In the genomic region with DNA sequence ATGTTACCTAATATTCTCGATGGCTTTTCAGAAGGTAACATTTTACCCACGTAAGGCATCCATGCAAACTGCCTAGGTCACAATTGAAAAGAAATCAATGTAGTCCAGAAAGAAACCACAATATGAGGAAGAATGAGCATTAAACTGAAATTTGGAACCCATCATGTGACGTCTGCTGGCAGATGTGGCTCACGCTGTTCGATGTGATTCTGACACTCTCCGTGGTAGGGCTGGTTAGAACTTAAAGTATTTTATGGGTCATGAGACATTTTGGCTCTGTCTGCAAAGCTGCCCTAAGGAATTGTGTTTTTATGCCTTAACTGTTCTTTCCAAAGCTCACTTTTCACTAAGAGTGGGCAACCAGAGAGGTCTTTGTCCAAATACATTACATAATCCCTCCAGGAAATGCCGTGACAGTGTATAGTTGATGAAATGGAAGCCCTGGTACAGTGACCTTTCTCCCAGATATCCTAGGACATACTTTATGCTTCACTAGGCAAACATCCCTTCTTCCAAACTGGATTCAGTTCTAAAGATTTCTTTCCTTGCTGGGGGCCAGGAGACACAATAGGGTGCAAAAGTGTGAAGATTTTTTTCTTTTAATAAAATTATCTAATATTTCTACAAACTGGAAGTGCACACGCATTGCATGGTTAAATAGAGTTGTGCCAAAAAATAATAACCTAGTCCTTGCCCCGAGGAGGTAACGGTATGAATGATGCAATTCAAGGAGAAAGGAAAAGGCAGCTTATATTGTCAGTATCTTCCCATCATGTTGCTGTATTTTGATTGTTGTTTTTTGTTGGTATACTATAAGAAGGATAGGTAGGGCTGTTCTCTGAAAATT, we compare ENCODE assay signal across 15 cellular contexts.
A peak's percentile ranks its signal among the peaks of the same experiment; 100 is the strongest.
DNase-seq lines count a peak whose midpoint lies in the region; ATAC-seq and TF ChIP-seq lines count a peak whose summit lies in the region.
"Had no signal": no experiment of that assay in that cellular context is flagged by ENCODE, and none has a peak within 500 bp of the region (broad histone marks: within the 10 kb centered on the region; RNA-seq: fewer than 3 reads in every experiment).

No MANE protein-coding gene starts in this region.

- peak overlapping the region; percentile 57 for H3K27ac ChIP-seq in PC-9
- H3K27ac ChIP-seq: neutrophil had no signal

- H4K20me1 ChIP-seq in PC-9 (ENCODE audit: insufficient read depth): no peaks in the 10 kb centered on the region

- no peaks in the 10 kb centered on the region for H3K27me3 Mint-ChIP-seq in nephron (ENCODE audit: low read depth)
- H3K27me3 Mint-ChIP-seq: CD4-positive, CD25-positive, alpha-beta regulatory T cell; effector memory CD8-positive, alpha-beta T cell; T-helper 17 cell had no signal

- H2AFZ ChIP-seq in PC-9: 0 out of 2 replicates have a peak overlapping the region, but pooled peaks have one; percentile 43

- no peak for TF ChIP-seq CTCF in PC-9 (conservative IDR thresholded peaks at IDR 0.05)
- TF ChIP-seq CTCF in nephron (IDR thresholded peaks at IDR 0.05; ENCODE audit: unreplicated experiment in 3 of 3): no peak

- H3K79me2 ChIP-seq in PC-9 (ENCODE audit: low read depth): no peaks in the 10 kb centered on the region

- H3K27ac Mint-ChIP-seq in nephron: peak overlapping the region; percentile 32 to 82 (median 76)
- H3K27ac Mint-ChIP-seq: activated CD8-positive, alpha-beta T cell treated with anti-CD3 and anti-CD28 coated beads for 36 hours; CD4-positive, CD25-positive, alpha-beta regulatory T cell; effector memory CD8-positive, alpha-beta T cell; T-helper 17 cell had no signal

- H3K4me3 ChIP-seq in PC-9: peak overlapping the region; percentile 26; the same call in 1 of the 2 replicates
- H3K4me3 ChIP-seq: suprapubic skin had no signal

- DNase-seq in COLO829 (ENCODE audit: low spot score): peak; percentile 42
- no peak for DNase-seq in PC-9
- peak; percentile 30 for DNase-seq in fibroblast of gingiva (ENCODE audit: low read depth)
- DNase-seq in GM19238 (ENCODE audit: insufficient read length, low spot score): no peak
- DNase-seq in ureter (ENCODE audit: low spot score): no peak
- DNase-seq: activated CD8-positive, alpha-beta T cell treated with anti-CD3 and anti-CD28 coated beads for 36 hours; CD4-positive, CD25-positive, alpha-beta regulatory T cell; effector memory CD8-positive, alpha-beta T cell; NCI-H524 treated with DMSO at 0.1 percent for 48 hours; T-helper 17 cell had no signal

- ATAC-seq in HG02610 (IDR thresholded peaks at IDR 0.05; ENCODE audit: unreplicated experiment) (no peak), GM21515 (IDR thresholded peaks at IDR 0.05; ENCODE audit: unreplicated experiment) (no peak)
- ATAC-seq: activated CD8-positive, alpha-beta T cell treated with anti-CD3 and anti-CD28 coated beads for 36 hours; effector memory CD8-positive, alpha-beta T cell; T-helper 17 cell had no signal

- no peaks in the 10 kb centered on the region for H3K36me3 Mint-ChIP-seq in nephron (ENCODE audit: low read depth)
- H3K36me3 Mint-ChIP-seq: CD4-positive, CD25-positive, alpha-beta regulatory T cell had no signal

- H3K9me2 ChIP-seq in PC-9 (ENCODE audit: insufficient read depth): no peaks in the 10 kb centered on the region

- intact Hi-C loops in PC-9 (cut with micrococcal nuclease; ENCODE audit: unreplicated experiment): no loop called here

- no peaks in the 10 kb centered on the region for H3K27me3 ChIP-seq in PC-9 (ENCODE audit: insufficient read depth, low read depth)
- H3K27me3 ChIP-seq: neutrophil, suprapubic skin had no signal

- H3K4me1 Mint-ChIP-seq in nephron: peaks cover 29% of the 10 kb centered on the region
- H3K4me1 Mint-ChIP-seq: CD4-positive, CD25-positive, alpha-beta regulatory T cell; T-helper 17 cell had no signal

- POLR2A ChIA-PET in PC-9 (lab: Charles Lee; ENCODE audit: unreplicated experiment): no interaction called here

- peaks cover 19% of the 10 kb centered on the region for H3F3A ChIP-seq in PC-9 (ENCODE audit: insufficient read depth, low read depth)

- peak overlapping the region; percentile 74 for H3K4me2 ChIP-seq in PC-9

- no peaks in the 10 kb centered on the region for H3K9me3 ChIP-seq in PC-9 (ENCODE audit: insufficient read depth, low read depth)
- H3K9me3 ChIP-seq: neutrophil, suprapubic skin had no signal

- CTCF ChIA-PET in PC-9 (lab: Charles Lee): no interaction called here

- H3K9me3 Mint-ChIP-seq in nephron: no peaks in the 10 kb centered on the region
- H3K9me3 Mint-ChIP-seq: activated CD8-positive, alpha-beta T cell treated with anti-CD3 and anti-CD28 coated beads for 36 hours had no signal

- H3K36me3 ChIP-seq in PC-9 (ENCODE audit: low read depth): no peaks in the 10 kb centered on the region
- H3K36me3 ChIP-seq: neutrophil, suprapubic skin had no signal

- peaks cover 29% of the 10 kb centered on the region for H3K4me1 ChIP-seq in PC-9 (replicated peaks; ENCODE audit: insufficient read depth)

- BruUV-seq in PC-9 (replicated peaks; lab: Mats Ljungman, UMichigan): no TSS peak

- no peak overlapping the region for H3K4me3 Mint-ChIP-seq in nephron
- H3K4me3 Mint-ChIP-seq: activated CD8-positive, alpha-beta T cell treated with anti-CD3 and anti-CD28 coated beads for 36 hours; CD4-positive, CD25-positive, alpha-beta regulatory T cell; effector memory CD8-positive, alpha-beta T cell; T-helper 17 cell had no signal

Comparison
In these comparisons a context has a peak if more than half of its experiments do, and no peak if none do; other contexts are left out.
1. DNase-seq: peak in COLO829 (single experiment) and fibroblast of gingiva (single experiment); none in PC-9 (0 of 2), GM19238 (single experiment) and ureter (single experiment).